Comparison of ENCODE assay signal across 28 cellular contexts in the genomic region with DNA sequence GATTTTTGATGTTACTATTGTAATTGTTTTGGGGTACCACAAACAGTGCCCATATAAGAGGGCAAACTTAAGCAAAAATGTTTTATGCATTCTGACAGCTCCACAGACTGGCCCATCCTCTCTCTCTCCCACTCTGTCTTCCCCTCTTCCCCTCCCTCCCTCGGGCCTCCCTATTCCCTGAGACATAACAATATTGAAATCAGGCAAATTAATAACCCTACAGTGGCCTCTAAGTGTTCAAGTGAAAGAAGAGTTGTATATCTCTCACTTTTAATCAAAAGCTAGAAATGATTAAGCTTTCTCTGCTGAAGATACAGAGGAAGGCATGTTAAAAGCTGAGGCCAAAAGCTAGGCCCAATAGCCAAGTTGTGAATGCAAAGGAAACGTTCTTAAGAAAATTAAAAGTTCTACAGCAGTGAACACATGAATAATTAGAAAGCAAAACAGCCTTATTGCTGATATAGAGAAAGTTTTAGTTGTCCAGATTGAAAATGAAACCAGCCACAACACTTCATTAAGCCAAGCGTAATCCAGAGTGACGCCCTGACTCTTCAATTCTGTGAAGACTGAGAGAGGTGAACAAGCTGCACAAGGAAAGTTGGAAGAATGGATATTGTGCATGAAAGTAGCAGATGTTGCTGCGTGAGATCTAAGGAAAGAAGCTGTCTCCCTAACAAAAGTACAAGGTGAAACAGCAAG. TPM values are rescaled to one million over a fixed set of nuclear protein-coding genes. Genes with fewer than 3 reads are reported as not detected.
DNase-seq lines count a peak whose midpoint lies in the region; ATAC-seq and TF ChIP-seq lines count a peak whose summit lies in the region.
"Had no signal": no experiment of that assay in that cellular context is flagged by ENCODE, and none has a peak within 500 bp of the region (broad histone marks: within the 10 kb centered on the region; RNA-seq: fewer than 3 reads in every experiment).

No MANE protein-coding gene starts in this region.

- H3K27me3 ChIP-seq in endodermal cell (ENCODE audit: control insufficient read depth, insufficient read depth, low read length, poor library complexity, severe bottlenecking), result no peaks in the 10 kb centered on the region
- H3K27me3 ChIP-seq: body of pancreas, gastroesophageal sphincter, hepatocyte, neutrophil, Peyer's patch, right lobe of liver, transverse colon had no signal

- no peak overlapping the region for H3K4me3 ChIP-seq in endodermal cell (ENCODE audit: low read length)
- H3K4me3 ChIP-seq: body of pancreas, gastroesophageal sphincter, HAP-1, hepatocyte, Peyer's patch, right lobe of liver, transverse colon had no signal

- CTCF ChIA-PET in activated CD8-positive, alpha-beta memory T cell treated with anti-CD3 and anti-CD28 coated beads, Interleukin-2, amount 10 ng/mL, durations not matched to agents 7 days and 5 days (lab: Charles Lee), result no interaction called here
- CTCF ChIA-PET in Calu3 (lab: Charles Lee), result interaction anchor here (0.6 kb wide), 1 partner anchor 14 kb away, joined by 3 read pairs; no protein-coding TSS in a partner anchor

- H3K4me1 Mint-ChIP-seq in activated CD8-positive, alpha-beta memory T cell treated with anti-CD3 and anti-CD28 coated beads, Interleukin-2, amount 10 ng/mL, durations not matched to agents 7 days and 5 days, result peaks cover 14% of the 10 kb centered on the region
- H3K4me1 Mint-ChIP-seq in endodermal cell (no peaks in the 10 kb centered on the region), Calu3 (ENCODE audit: low read depth, unreplicated experiment) (no peaks in the 10 kb centered on the region)
- H3K4me1 Mint-ChIP-seq: activated B cell treated with CpG ODN at 0.5 μM for 24 hours had no signal

- 95 to 96% methylated on average over 4 to 5 of the region's 5 CpGs for WGBS in endodermal cell (ENCODE audit: insufficient coverage in 1 of 2, insufficient read length in 1 of 2), 2 experiments

- H3K9me3 ChIP-seq in endodermal cell (ENCODE audit: control insufficient read depth, low read length), result peaks cover 7% of the 10 kb centered on the region
- H3K9me3 ChIP-seq: body of pancreas, gastroesophageal sphincter, HAP-1, neutrophil, Peyer's patch, right lobe of liver, transverse colon had no signal

- H3K4me1 ChIP-seq in endodermal cell (ENCODE audit: control insufficient read depth, insufficient read depth, low read length), result no peaks in the 10 kb centered on the region
- H3K4me1 ChIP-seq: body of pancreas, gastroesophageal sphincter, HAP-1, Peyer's patch, right lobe of liver, transverse colon had no signal

- no peak overlapping the region for H3K4me3 Mint-ChIP-seq in activated CD8-positive, alpha-beta memory T cell treated with anti-CD3 and anti-CD28 coated beads, Interleukin-2, amount 10 ng/mL, durations not matched to agents 7 days and 5 days
- H3K4me3 Mint-ChIP-seq in endodermal cell (no peak overlapping the region), Calu3 (ENCODE audit: low read depth, unreplicated experiment) (no peak overlapping the region)
- H3K4me3 Mint-ChIP-seq: activated B cell treated with CpG ODN at 0.5 μM for 24 hours; CD8-positive, alpha-beta T cell had no signal

- no TSS peak for BruUV-seq in Calu3 (replicated peaks; lab: Mats Ljungman, UMichigan)

- TF ChIP-seq CTCF in endodermal cell (conservative IDR thresholded peaks at IDR 0.05) (no peak), Calu3 (IDR thresholded peaks at IDR 0.05; ENCODE audit: unreplicated experiment) (no peak)

- ATAC-seq in activated CD8-positive, alpha-beta memory T cell treated with anti-CD3 and anti-CD28 coated beads, Interleukin-2, amount 10 ng/mL, durations not matched to agents 7 days and 5 days, result peak; percentile 33
- peak; percentile 56 for ATAC-seq in GM19452 (IDR thresholded peaks at IDR 0.05; ENCODE audit: unreplicated experiment)
- peak; percentile 50 for ATAC-seq in HG03378 (IDR thresholded peaks at IDR 0.05; ENCODE audit: unreplicated experiment)
- ATAC-seq: body of pancreas; CD8-positive, alpha-beta T cell; gastroesophageal sphincter; left colon; right lobe of liver had no signal

- no peak overlapping the region for H3K27ac ChIP-seq in endodermal cell (ENCODE audit: low read depth, low read length)
- H3K27ac ChIP-seq: body of pancreas, gastroesophageal sphincter, hepatocyte, neutrophil, Peyer's patch, right lobe of liver, transverse colon had no signal

- H3K36me3 ChIP-seq in endodermal cell (ENCODE audit: control insufficient read depth, insufficient read depth, low read length), result peaks cover 96% of the 10 kb centered on the region

- no peak for DNase-seq in activated CD8-positive, alpha-beta memory T cell treated with anti-CD3 and anti-CD28 coated beads, Interleukin-2, amount 10 ng/mL, durations not matched to agents 7 days and 5 days
- no peak for DNase-seq in activated CD8-positive, alpha-beta memory T cell treated with anti-CD3 and anti-CD28 coated beads, Interleukin-2, amount 50 U/mL, for 4 hours
- DNase-seq in endodermal cell (no peak), SK-N-DZ (ENCODE audit: low spot score) (no peak), Calu3 (no peak), NCI-H446 (lab: John Stamatoyannopoulos, UW) (no peak)
- DNase-seq: activated B cell treated with CpG ODN at 0.5 μM for 24 hours; activated CD4-positive, alpha-beta T cell treated with anti-CD3 and anti-CD28 coated beads, Interleukin-2, amount 50 U/mL, for 4 hours; body of pancreas; CD8-positive, alpha-beta T cell; cerebellar nuclear complex; DMS153; left colon; mammary epithelial cell; NCI-H1048; NCI-H187; NCI-H69; Peyer's patch; right lobe of liver; SIG-M5; stimulated activated CD4-positive, alpha-beta T cell treated with anti-CD3 and anti-CD28 coated beads, Interleukin-2, amount 100 ng/mL, for 48 hours; transverse colon had no signal

- peak overlapping the region; percentile 44 for H3K27ac Mint-ChIP-seq in activated CD8-positive, alpha-beta memory T cell treated with anti-CD3 and anti-CD28 coated beads, Interleukin-2, amount 10 ng/mL, durations not matched to agents 7 days and 5 days
- H3K27ac Mint-ChIP-seq in endodermal cell (peak overlapping the region; percentile 7), Calu3 (ENCODE audit: unreplicated experiment) (no peak overlapping the region)
- H3K27ac Mint-ChIP-seq: activated B cell treated with CpG ODN at 0.5 μM for 24 hours; CD8-positive, alpha-beta T cell had no signal

- no peak overlapping the region for H3K9ac ChIP-seq in endodermal cell (ENCODE audit: extremely low read depth, low read length, poor library complexity, severe bottlenecking)

- peaks cover 55% of the 10 kb centered on the region for H3K36me3 Mint-ChIP-seq in activated CD8-positive, alpha-beta memory T cell treated with anti-CD3 and anti-CD28 coated beads, Interleukin-2, amount 10 ng/mL, durations not matched to agents 7 days and 5 days
- H3K36me3 Mint-ChIP-seq in endodermal cell (ENCODE audit: low read depth), result peaks cover 68% of the 10 kb centered on the region
- H3K36me3 Mint-ChIP-seq in Calu3 (ENCODE audit: insufficient read depth, unreplicated experiment), result peaks cover 17% of the 10 kb centered on the region

- intact Hi-C loops in Calu3 (cut with micrococcal nuclease; ENCODE audit: unreplicated experiment), result no loop called here

- H3K27me3 Mint-ChIP-seq in activated CD8-positive, alpha-beta memory T cell treated with anti-CD3 and anti-CD28 coated beads, Interleukin-2, amount 10 ng/mL, durations not matched to agents 7 days and 5 days, result no peaks in the 10 kb centered on the region
- H3K27me3 Mint-ChIP-seq in endodermal cell (ENCODE audit: insufficient read depth) (no peaks in the 10 kb centered on the region), Calu3 (ENCODE audit: unreplicated experiment) (no peaks in the 10 kb centered on the region)
- H3K27me3 Mint-ChIP-seq: activated B cell treated with CpG ODN at 0.5 μM for 24 hours had no signal

- peaks cover 9% of the 10 kb centered on the region for H3K9me3 Mint-ChIP-seq in activated CD8-positive, alpha-beta memory T cell treated with anti-CD3 and anti-CD28 coated beads, Interleukin-2, amount 10 ng/mL, durations not matched to agents 7 days and 5 days (ENCODE audit: low read depth)
- no peaks in the 10 kb centered on the region for H3K9me3 Mint-ChIP-seq in endodermal cell
- no peaks in the 10 kb centered on the region for H3K9me3 Mint-ChIP-seq in Calu3 (ENCODE audit: low read depth, unreplicated experiment)
- H3K9me3 Mint-ChIP-seq: CD8-positive, alpha-beta T cell had no signal

RNA-seq across cellular contexts. Expression of gene USO1, which starts 54.8 kb away (rescaled TPM):
- 10 to 100 TPM; 30.1 to 43.1 TPM for total RNA-seq in activated CD8-positive, alpha-beta memory T cell treated with anti-CD3 and anti-CD28 coated beads, Interleukin-2, amount 10 ng/mL, durations not matched to agents 7 days and 5 days
- 10 to 100 TPM; 74.5 to 75.1 TPM for total RNA-seq in endodermal cell
- 63.9 TPM for polyA plus RNA-seq in endodermal cell (2013, experiment 1 of 2)
- polyA plus RNA-seq in endodermal cell (2013, experiment 2 of 2), result 57.4 TPM
- polyA plus RNA-seq in SK-N-DZ (2014; cell fraction: cytosol; rRNA removed), result 30.0 and 37.1 TPM in 2 replicates
- 24.8 and 28.8 TPM in 2 replicates for polyA plus RNA-seq in SK-N-DZ (2014; cell fraction: nucleus; rRNA removed)
- 45.2 and 45.4 TPM in 2 replicates for total RNA-seq in Calu3 (2022)
